In the genomic region with DNA sequence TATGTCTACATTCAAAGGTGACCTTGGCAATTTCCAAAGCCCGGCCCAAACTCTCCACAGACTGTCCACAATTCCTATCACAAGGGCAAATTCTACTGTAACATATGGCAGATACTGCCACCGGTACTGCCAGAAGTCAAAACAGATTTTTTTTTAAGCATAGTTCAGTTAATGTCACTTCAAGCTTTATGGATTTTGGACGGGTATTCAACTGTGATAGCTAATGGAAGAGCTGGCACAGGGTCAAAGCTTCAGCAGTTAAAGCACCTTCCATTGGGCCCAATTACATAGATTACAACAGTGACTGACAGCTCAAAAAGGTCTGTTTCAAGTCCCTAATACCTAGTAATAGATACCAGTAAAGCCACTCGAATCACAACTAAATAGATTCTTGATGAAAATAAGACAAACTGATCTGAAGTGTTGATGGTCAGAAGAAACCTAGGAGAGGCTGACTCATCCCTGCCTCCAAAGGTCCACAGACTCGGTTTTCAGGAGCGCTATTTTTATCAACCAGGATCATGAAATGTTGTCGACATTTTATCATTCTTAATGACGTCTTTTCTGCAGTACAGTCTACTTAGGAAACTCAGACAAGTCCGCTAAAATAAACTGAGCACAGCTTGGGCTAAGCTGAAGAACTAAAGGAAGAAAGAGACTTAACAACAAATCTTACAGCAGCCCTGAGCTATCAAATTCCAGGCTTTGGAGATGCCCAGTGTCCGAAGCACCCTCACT, we compare ENCODE assay signal across 8 cellular contexts. TPM values are rescaled to one million over a fixed set of nuclear protein-coding genes. Genes with fewer than 3 reads are reported as not detected.
DNase-seq lines count a peak whose midpoint lies in the region; ATAC-seq and TF ChIP-seq lines count a peak whose summit lies in the region.

No MANE protein-coding gene starts in this region.

- no peak for TF ChIP-seq CTCF in Panc1 (IDR thresholded peaks at IDR 0.05)
- no peak for TF ChIP-seq CTCF in stomach (IDR thresholded peaks at IDR 0.05)

- H3K4me2 ChIP-seq in Karpas-422 (ENCODE audit: low read depth, low read length, poor library complexity, severe bottlenecking): no peak overlapping the region

- no peak overlapping the region for H2AFZ ChIP-seq in Karpas-422 (ENCODE audit: low read length)

- H3K4me1 ChIP-seq in Panc1 (ENCODE audit: control insufficient read depth, insufficient read depth, low read length) (peaks cover 82% of the 10 kb centered on the region), stomach (peaks cover 32 to 60% (median 47%) of the 10 kb centered on the region in 4 donors), Karpas-422 (ENCODE audit: low read length) (no peaks in the 10 kb centered on the region)

- H3K27me3 ChIP-seq in Panc1 (ENCODE audit: control insufficient read depth, insufficient read depth, low read length) (no peaks in the 10 kb centered on the region), stomach (no peaks in the 10 kb centered on the region), Karpas-422 (ENCODE audit: low read length) (no peaks in the 10 kb centered on the region)

- 20 to 44% (median 34%) methylated on average over 10 of the region's 10 CpGs for WGBS in stomach, 5 donors

- no peak for TF ChIP-seq POLR2A in stomach (IDR thresholded peaks at IDR 0.05)

- H3K27ac ChIP-seq in Panc1 (ENCODE audit: low read length) (peak overlapping the region; percentile 100), stomach (peak overlapping the region; percentile 56 to 87 (median 70)), Karpas-422 (ENCODE audit: low read length) (no peak overlapping the region)

- H3K4me3 ChIP-seq in Panc1 (ENCODE audit: low read depth in 2 of 2, low read length in 2 of 2) (no peak overlapping the region), stomach (no peak overlapping the region), Karpas-422 (ENCODE audit: low read length) (no peak overlapping the region)

- CTCF ChIA-PET in Panc1 (lab: Charles Lee): interaction anchor here (0.7 to 1.0 kb wide), 2 partner anchors 24 to 161 kb away, joined by 3 to 4 read pairs; no protein-coding TSS in a partner anchor

- peak; percentile 63 for DNase-seq in M059J (ENCODE audit: low read depth)
- DNase-seq in Panc1 (ENCODE audit: low read depth, low spot score): no peak
- peak; percentile 48 for DNase-seq in glomerular visceral epithelial cell (ENCODE audit: extremely low spot score)
- peak; percentile 48 for DNase-seq in stomach
- DNase-seq in Kasumi-1 (lab: John Stamatoyannopoulos, UW): no peak
- DNase-seq in Karpas-422: no peak
- DNase-seq in stimulated activated naive CD4-positive, alpha-beta T cell treated with Interleukin-2 at 50 U/mL for 16 hours (lab: John Stamatoyannopoulos, UW): no peak

- in situ Hi-C loops in Panc1 (cut with HindIII; ENCODE audit: low pct_unique_long_range_greater_than_20kb, low sequenced_read_pairs): no loop called here

- BruUV-seq in Panc1 (replicated peaks; lab: Mats Ljungman, UMichigan): no TSS peak

- ATAC-seq in Panc1: peak; percentile 1; the same call in 1 of the 2 replicates
- no peak for ATAC-seq in GM21723 (IDR thresholded peaks at IDR 0.05; ENCODE audit: unreplicated experiment)

- H3K9ac ChIP-seq in Karpas-422 (ENCODE audit: low read length): no peak overlapping the region

- intact Hi-C loops in Panc1 (cut with micrococcal nuclease; ENCODE audit: unreplicated experiment): loop anchor here (10.0 kb wide), 1 partner anchor 146 kb away; no protein-coding TSS in a partner anchor
- intact Hi-C loops in stomach (cut with DNase I; ENCODE audit: low total_unique reads): loop anchor here (5.0 kb wide), 1 partner anchor 88 kb away; no protein-coding TSS in a partner anchor

- H3K79me2 ChIP-seq in Karpas-422 (ENCODE audit: low read length): no peaks in the 10 kb centered on the region

- H4K20me1 ChIP-seq in Karpas-422 (ENCODE audit: insufficient read depth, low read depth, low read length): 0 out of 2 replicates have a peak, but pooled peaks cover 4% of the 10 kb centered on the region

- H3K9me3 ChIP-seq in Panc1 (ENCODE audit: control insufficient read depth, insufficient read depth, low read depth, low read length) (no peaks in the 10 kb centered on the region), stomach (no peaks in the 10 kb centered on the region), Karpas-422 (ENCODE audit: low read length) (no peaks in the 10 kb centered on the region)

- POLR2A ChIA-PET in Panc1 (lab: Charles Lee): no interaction called here

- no peak for TF ChIP-seq EP300 in stomach (IDR thresholded peaks at IDR 0.05)

- H3K9me2 ChIP-seq in Karpas-422 (replicated peaks; ENCODE audit: insufficient read depth, low read length): no peaks in the 10 kb centered on the region

- H3K36me3 ChIP-seq in Panc1 (ENCODE audit: control insufficient read depth, insufficient read depth, low read length) (peaks cover 67% of the 10 kb centered on the region), stomach (peaks cover 44 to 98% (median 73%) of the 10 kb centered on the region in 4 donors), Karpas-422 (ENCODE audit: insufficient read depth, low read length) (no peaks in the 10 kb centered on the region)

RNA-seq across cellular contexts. Expression of gene ANXA2, which starts 38.7 kb away (rescaled TPM):
- 2,649 and 2,950 TPM in 2 replicates for total RNA-seq in M059J (2014; rRNA removed; shearing (Covaris generic))
- total RNA-seq in Panc1 (2021; ENCODE audit: unreplicated experiment): 1,903 TPM
- 1,847 TPM for polyA plus RNA-seq in Panc1 (2012; ENCODE audit: insufficient read length)
- 1,000 to 10,000 TPM in 1 of 5 donors, 100 to 1,000 TPM in 4; 292 to 1,332 (median 460) TPM for total RNA-seq in stomach
- 100 to 1,000 TPM; 600 to 928 (median 774) TPM for polyA plus RNA-seq in stomach
- total RNA-seq in Karpas-422 (2014; rRNA removed; shearing (Covaris generic); ENCODE audit: low replicate concordance): 5.5 and 6.7 TPM in 2 replicates

Comparison
In these comparisons a context has a peak if more than half of its experiments do, and no peak if none do; other contexts are left out.
1. DNase-seq: peak in M059J (single experiment), glomerular visceral epithelial cell (single experiment) and stomach (single experiment); none in Panc1 (single experiment), Kasumi-1 (0 of 2), Karpas-422 (single experiment) and stimulated activated naive CD4-positive, alpha-beta T cell treated with Interleukin-2 at 50 U/mL for 16 hours (single experiment).
2. RNA of gene ANXA2, which starts 38.7 kb away (total RNA-seq): 2,649 to 2,950 TPM in M059J, 1,903 TPM in Panc1 (single experiment) and 292 to 1,332 TPM in stomach; 5.5 to 6.7 TPM in Karpas-422; every median in the first group is over 10 times any median in the second.